1 cellular context compared by ENCODE assay signal in the genomic region with DNA sequence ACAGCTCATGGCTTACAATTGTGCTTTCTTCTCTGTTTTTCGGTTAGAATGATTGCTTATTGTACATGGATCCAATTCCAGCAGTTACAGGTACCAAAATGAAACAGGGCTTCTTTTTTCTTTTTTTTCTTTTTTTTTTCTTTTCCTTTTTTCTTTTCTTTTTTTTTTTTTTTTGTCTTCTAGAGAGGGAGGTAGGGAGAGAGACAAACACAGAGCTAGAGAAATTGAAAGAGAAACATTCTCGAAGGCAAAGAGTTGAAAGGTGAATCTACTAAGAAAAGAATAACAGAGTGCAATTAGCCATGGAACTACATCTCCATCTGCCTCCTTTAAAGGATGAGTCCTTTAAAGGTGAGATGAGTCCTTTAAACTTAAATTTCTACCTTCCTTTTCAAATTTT.
TF ChIP-seq lines count a peak whose summit lies in the region.

No MANE protein-coding gene starts in this region.

TF ChIP-seq in GM23338, 12 proteins besides CTCF, POLR2A, EP300 and RAD21 (continued from another document):
- TF ChIP-seq, protein P1, sequence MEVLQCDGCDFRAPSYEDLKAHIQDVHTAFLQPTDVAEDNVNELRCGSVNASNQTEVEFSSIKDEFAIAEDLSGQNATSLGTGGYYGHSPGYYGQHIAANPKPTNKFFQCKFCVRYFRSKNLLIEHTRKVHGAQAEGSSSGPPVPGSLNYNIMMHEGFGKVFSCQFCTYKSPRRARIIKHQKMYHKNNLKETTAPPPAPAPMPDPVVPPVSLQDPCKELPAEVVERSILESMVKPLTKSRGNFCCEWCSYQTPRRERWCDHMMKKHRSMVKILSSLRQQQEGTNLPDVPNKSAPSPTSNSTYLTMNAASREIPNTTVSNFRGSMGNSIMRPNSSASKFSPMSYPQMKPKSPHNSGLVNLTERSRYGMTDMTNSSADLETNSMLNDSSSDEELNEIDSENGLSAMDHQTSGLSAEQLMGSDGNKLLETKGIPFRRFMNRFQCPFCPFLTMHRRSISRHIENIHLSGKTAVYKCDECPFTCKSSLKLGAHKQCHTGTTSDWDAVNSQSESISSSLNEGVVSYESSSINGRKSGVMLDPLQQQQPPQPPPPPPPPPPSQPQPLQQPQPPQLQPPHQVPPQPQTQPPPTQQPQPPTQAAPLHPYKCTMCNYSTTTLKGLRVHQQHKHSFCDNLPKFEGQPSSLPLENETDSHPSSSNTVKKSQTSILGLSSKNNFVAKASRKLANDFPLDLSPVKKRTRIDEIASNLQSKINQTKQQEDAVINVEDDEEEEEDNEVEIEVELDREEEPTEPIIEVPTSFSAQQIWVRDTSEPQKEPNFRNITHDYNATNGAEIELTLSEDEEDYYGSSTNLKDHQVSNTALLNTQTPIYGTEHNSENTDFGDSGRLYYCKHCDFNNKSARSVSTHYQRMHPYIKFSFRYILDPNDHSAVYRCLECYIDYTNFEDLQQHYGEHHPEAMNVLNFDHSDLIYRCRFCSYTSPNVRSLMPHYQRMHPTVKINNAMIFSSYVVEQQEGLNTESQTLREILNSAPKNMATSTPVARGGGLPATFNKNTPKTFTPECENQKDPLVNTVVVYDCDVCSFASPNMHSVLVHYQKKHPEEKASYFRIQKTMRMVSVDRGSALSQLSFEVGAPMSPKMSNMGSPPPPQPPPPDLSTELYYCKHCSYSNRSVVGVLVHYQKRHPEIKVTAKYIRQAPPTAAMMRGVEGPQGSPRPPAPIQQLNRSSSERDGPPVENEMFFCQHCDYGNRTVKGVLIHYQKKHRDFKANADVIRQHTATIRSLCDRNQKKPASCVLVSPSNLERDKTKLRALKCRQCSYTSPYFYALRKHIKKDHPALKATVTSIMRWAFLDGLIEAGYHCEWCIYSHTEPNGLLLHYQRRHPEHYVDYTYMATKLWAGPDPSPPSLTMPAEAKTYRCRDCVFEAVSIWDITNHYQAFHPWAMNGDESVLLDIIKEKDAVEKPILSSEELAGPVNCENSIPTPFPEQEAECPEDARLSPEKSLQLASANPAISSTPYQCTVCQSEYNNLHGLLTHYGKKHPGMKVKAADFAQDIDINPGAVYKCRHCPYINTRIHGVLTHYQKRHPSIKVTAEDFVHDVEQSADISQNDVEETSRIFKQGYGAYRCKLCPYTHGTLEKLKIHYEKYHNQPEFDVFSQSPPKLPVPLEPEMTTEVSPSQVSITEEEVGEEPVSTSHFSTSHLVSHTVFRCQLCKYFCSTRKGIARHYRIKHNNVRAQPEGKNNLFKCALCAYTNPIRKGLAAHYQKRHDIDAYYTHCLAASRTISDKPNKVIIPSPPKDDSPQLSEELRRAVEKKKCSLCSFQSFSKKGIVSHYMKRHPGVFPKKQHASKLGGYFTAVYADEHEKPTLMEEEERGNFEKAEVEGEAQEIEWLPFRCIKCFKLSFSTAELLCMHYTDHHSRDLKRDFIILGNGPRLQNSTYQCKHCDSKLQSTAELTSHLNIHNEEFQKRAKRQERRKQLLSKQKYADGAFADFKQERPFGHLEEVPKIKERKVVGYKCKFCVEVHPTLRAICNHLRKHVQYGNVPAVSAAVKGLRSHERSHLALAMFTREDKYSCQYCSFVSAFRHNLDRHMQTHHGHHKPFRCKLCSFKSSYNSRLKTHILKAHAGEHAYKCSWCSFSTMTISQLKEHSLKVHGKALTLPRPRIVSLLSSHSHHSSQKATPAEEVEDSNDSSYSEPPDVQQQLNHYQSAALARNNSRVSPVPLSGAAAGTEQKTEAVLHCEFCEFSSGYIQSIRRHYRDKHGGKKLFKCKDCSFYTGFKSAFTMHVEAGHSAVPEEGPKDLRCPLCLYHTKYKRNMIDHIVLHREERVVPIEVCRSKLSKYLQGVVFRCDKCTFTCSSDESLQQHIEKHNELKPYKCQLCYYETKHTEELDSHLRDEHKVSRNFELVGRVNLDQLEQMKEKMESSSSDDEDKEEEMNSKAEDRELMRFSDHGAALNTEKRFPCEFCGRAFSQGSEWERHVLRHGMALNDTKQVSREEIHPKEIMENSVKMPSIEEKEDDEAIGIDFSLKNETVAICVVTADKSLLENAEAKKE (CRISPR knock-in tag; IDR thresholded peaks at IDR 0.05), result no peak
- no peak for TF ChIP-seq EZH2 (IDR thresholded peaks at IDR 0.05; ENCODE audit: low read depth, unreplicated experiment)
- TF ChIP-seq, protein P2, sequence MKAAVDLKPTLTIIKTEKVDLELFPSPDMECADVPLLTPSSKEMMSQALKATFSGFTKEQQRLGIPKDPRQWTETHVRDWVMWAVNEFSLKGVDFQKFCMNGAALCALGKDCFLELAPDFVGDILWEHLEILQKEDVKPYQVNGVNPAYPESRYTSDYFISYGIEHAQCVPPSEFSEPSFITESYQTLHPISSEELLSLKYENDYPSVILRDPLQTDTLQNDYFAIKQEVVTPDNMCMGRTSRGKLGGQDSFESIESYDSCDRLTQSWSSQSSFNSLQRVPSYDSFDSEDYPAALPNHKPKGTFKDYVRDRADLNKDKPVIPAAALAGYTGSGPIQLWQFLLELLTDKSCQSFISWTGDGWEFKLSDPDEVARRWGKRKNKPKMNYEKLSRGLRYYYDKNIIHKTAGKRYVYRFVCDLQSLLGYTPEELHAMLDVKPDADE (IDR thresholded peaks at IDR 0.05), result no peak
- no peak for TF ChIP-seq ZNF114 (CRISPR knock-in tag; IDR thresholded peaks at IDR 0.05)
- TF ChIP-seq, protein P3, sequence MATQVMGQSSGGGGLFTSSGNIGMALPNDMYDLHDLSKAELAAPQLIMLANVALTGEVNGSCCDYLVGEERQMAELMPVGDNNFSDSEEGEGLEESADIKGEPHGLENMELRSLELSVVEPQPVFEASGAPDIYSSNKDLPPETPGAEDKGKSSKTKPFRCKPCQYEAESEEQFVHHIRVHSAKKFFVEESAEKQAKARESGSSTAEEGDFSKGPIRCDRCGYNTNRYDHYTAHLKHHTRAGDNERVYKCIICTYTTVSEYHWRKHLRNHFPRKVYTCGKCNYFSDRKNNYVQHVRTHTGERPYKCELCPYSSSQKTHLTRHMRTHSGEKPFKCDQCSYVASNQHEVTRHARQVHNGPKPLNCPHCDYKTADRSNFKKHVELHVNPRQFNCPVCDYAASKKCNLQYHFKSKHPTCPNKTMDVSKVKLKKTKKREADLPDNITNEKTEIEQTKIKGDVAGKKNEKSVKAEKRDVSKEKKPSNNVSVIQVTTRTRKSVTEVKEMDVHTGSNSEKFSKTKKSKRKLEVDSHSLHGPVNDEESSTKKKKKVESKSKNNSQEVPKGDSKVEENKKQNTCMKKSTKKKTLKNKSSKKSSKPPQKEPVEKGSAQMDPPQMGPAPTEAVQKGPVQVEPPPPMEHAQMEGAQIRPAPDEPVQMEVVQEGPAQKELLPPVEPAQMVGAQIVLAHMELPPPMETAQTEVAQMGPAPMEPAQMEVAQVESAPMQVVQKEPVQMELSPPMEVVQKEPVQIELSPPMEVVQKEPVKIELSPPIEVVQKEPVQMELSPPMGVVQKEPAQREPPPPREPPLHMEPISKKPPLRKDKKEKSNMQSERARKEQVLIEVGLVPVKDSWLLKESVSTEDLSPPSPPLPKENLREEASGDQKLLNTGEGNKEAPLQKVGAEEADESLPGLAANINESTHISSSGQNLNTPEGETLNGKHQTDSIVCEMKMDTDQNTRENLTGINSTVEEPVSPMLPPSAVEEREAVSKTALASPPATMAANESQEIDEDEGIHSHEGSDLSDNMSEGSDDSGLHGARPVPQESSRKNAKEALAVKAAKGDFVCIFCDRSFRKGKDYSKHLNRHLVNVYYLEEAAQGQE (IDR thresholded peaks at IDR 0.05; ENCODE audit: unreplicated experiment), result no peak
- no peak for TF ChIP-seq NANOG (IDR thresholded peaks at IDR 0.05; ENCODE audit: borderline replicate concordance)
- TF ChIP-seq JUNB (IDR thresholded peaks at IDR 0.05; ENCODE audit: unreplicated experiment), result no peak
- TF ChIP-seq ZNF331 (CRISPR knock-in tag; IDR thresholded peaks at IDR 0.05; ENCODE audit: low read depth), result no peak
- no peak for TF ChIP-seq POLR2AphosphoS5 (IDR thresholded peaks at IDR 0.05; ENCODE audit: low read depth)
- TF ChIP-seq EZH2phosphoT487 (IDR thresholded peaks at IDR 0.05; ENCODE audit: unreplicated experiment), result no peak
- no peak for TF ChIP-seq CREB1 (CRISPR knock-in tag; IDR thresholded peaks at IDR 0.05; ENCODE audit: low read depth)
